Comparison of ENCODE assay signal across 2 cellular contexts in genomic region chr7:87475359-87476178, GRCh38.
TF ChIP-seq lines count a peak whose summit lies in the region.

Gene ABCB4 (minus strand): TSS chr7:87475680. CDS start chr7:87475465, 215 bp downstream.

TF ChIP-seq in K562, 482 proteins besides CTCF, POLR2A, EP300 and RAD21:
- TF ChIP-seq NBN (IDR thresholded peaks at IDR 0.05; ENCODE audit: low read depth) (no peak), TARDBP (IDR thresholded peaks at IDR 0.05) (no peak), LCOR (CRISPR knock-in tag; IDR thresholded peaks at IDR 0.05) (no peak), RBM17 (IDR thresholded peaks at IDR 0.05; ENCODE audit: borderline replicate concordance, low read depth, low read length) (no peak), JUNB (CRISPR knock-in tag; conservative IDR thresholded peaks at IDR 0.05) (no peak), E2F6 (IDR thresholded peaks at IDR 0.05; ENCODE audit: borderline replicate concordance in 1 of 2, extremely low read depth in 1 of 2, insufficient read depth in 1 of 2, insufficient read length in 1 of 2, low read depth in 1 of 2, low read length in 1 of 2, poor library complexity in 1 of 2, severe bottlenecking in 1 of 2) (peak in 1 of 2 experiments; percentile 41), DDX20 (tag; IDR thresholded peaks at IDR 0.05; ENCODE audit: low read depth) (no peak), ZNF766 (CRISPR knock-in tag; conservative IDR thresholded peaks at IDR 0.05) (no peak), CREB3L1 (IDR thresholded peaks at IDR 0.05; ENCODE audit: borderline replicate concordance, low read depth) (no peak)

TF ChIP-seq in HepG2, 621 proteins besides CTCF, POLR2A, EP300 and RAD21 (continues in another document):
- TF ChIP-seq ZFY (CRISPR knock-in tag; IDR thresholded peaks at IDR 0.05): peak; percentile 76
- no peak for TF ChIP-seq HOXA5 (CRISPR knock-in tag; IDR thresholded peaks at IDR 0.05)
- TF ChIP-seq ZNF142 (CRISPR knock-in tag; IDR thresholded peaks at IDR 0.05): no peak
- TF ChIP-seq HMG20A (CRISPR knock-in tag; IDR thresholded peaks at IDR 0.05; ENCODE audit: borderline replicate concordance): no peak
- TF ChIP-seq SOX13 (IDR thresholded peaks at IDR 0.05): no peak
- TF ChIP-seq SOX13 (CRISPR knock-in tag; conservative IDR thresholded peaks at IDR 0.05 in 1 of 2, IDR thresholded peaks at IDR 0.05 in 1 of 2): no peak
- TF ChIP-seq SPEN (CRISPR knock-in tag; IDR thresholded peaks at IDR 0.05; ENCODE audit: low read depth): no peak
- TF ChIP-seq ZNF569 (CRISPR knock-in tag; IDR thresholded peaks at IDR 0.05; ENCODE audit: borderline replicate concordance): no peak
- TF ChIP-seq ZNF672 (CRISPR knock-in tag; IDR thresholded peaks at IDR 0.05): no peak
- no peak for TF ChIP-seq AGO1 (IDR thresholded peaks at IDR 0.05; ENCODE audit: low read depth, low read length, poor library complexity, severe bottlenecking)
- TF ChIP-seq POGK (CRISPR knock-in tag; conservative IDR thresholded peaks at IDR 0.05): peak; percentile 78; the same call in 1 of the 2 replicates
- TF ChIP-seq ZKSCAN8 (CRISPR knock-in tag; IDR thresholded peaks at IDR 0.05; ENCODE audit: borderline replicate concordance): no peak
- TF ChIP-seq ZSCAN31 (CRISPR knock-in tag; IDR thresholded peaks at IDR 0.05; ENCODE audit: low read depth): peak; percentile 80
- no peak for TF ChIP-seq ZNF747 (CRISPR knock-in tag; IDR thresholded peaks at IDR 0.05; ENCODE audit: borderline replicate concordance)
- no peak for TF ChIP-seq SIX4 (CRISPR knock-in tag; IDR thresholded peaks at IDR 0.05)
- no peak for TF ChIP-seq YEATS2 (CRISPR knock-in tag; IDR thresholded peaks at IDR 0.05; ENCODE audit: borderline replicate concordance)
- TF ChIP-seq ZNF207 (IDR thresholded peaks at IDR 0.05; ENCODE audit: borderline replicate concordance): no peak
- TF ChIP-seq ZNF510 (CRISPR knock-in tag; IDR thresholded peaks at IDR 0.05; ENCODE audit: low read depth): no peak
- TF ChIP-seq ZFP36L1 (CRISPR knock-in tag; IDR thresholded peaks at IDR 0.05): no peak
- TF ChIP-seq HDAC1 (CRISPR knock-in tag; IDR thresholded peaks at IDR 0.05): peak; percentile 71
- TF ChIP-seq SNAI1 (CRISPR knock-in tag; IDR thresholded peaks at IDR 0.05; ENCODE audit: borderline replicate concordance): no peak
- TF ChIP-seq ZFP41 (CRISPR knock-in tag; IDR thresholded peaks at IDR 0.05; ENCODE audit: borderline replicate concordance): no peak
- TF ChIP-seq POLR2AphosphoS2 (IDR thresholded peaks at IDR 0.05; ENCODE audit: low read depth, low read length): no peak
- TF ChIP-seq ERF (CRISPR knock-in tag; IDR thresholded peaks at IDR 0.05): no peak
- TF ChIP-seq ZNF180 (CRISPR knock-in tag; IDR thresholded peaks at IDR 0.05; ENCODE audit: borderline replicate concordance, low read depth): no peak
- TF ChIP-seq ZNF451 (CRISPR knock-in tag; IDR thresholded peaks at IDR 0.05): no peak
- no peak for TF ChIP-seq ZNF362 (CRISPR knock-in tag; IDR thresholded peaks at IDR 0.05; ENCODE audit: borderline replicate concordance)
- TF ChIP-seq RBFOX2 (IDR thresholded peaks at IDR 0.05; ENCODE audit: low read depth, low read length): peak; percentile 98
- TF ChIP-seq ZNF225 (CRISPR knock-in tag; IDR thresholded peaks at IDR 0.05): peak; percentile 59; the same call in 1 of the 2 replicates
- TF ChIP-seq ZNF224 (CRISPR knock-in tag; IDR thresholded peaks at IDR 0.05): no peak
- TF ChIP-seq ZNF547 (CRISPR knock-in tag; IDR thresholded peaks at IDR 0.05): peak; percentile 85
- TF ChIP-seq ZSCAN22 (CRISPR knock-in tag; IDR thresholded peaks at IDR 0.05): no peak
- peak; percentile 49; the same call in 1 of the 2 replicates for TF ChIP-seq KMT2A (CRISPR knock-in tag; IDR thresholded peaks at IDR 0.05)
- no peak for TF ChIP-seq FOXP1 (IDR thresholded peaks at IDR 0.05)
- TF ChIP-seq FOXP1 (CRISPR knock-in tag; IDR thresholded peaks at IDR 0.05): no peak
- no peak for TF ChIP-seq MIXL1 (CRISPR knock-in tag; IDR thresholded peaks at IDR 0.05)
- TF ChIP-seq BORCS8-MEF2B (CRISPR knock-in tag; IDR thresholded peaks at IDR 0.05): 0 out of 2 replicates have a peak, but pooled peaks have one; percentile 63
- TF ChIP-seq ZNF788 (CRISPR knock-in tag; IDR thresholded peaks at IDR 0.05; ENCODE audit: borderline replicate concordance): no peak
- no peak for TF ChIP-seq KMT2B (CRISPR knock-in tag; IDR thresholded peaks at IDR 0.05)
- no peak for TF ChIP-seq MATR3 (CRISPR knock-in tag; IDR thresholded peaks at IDR 0.05)
- no peak for TF ChIP-seq MLLT10 (CRISPR knock-in tag; IDR thresholded peaks at IDR 0.05)
- TF ChIP-seq ZNF333 (CRISPR knock-in tag; IDR thresholded peaks at IDR 0.05; ENCODE audit: borderline replicate concordance): no peak
- TF ChIP-seq DPF2 (CRISPR knock-in tag; IDR thresholded peaks at IDR 0.05; ENCODE audit: borderline replicate concordance, low read depth): no peak
- TF ChIP-seq ZNF75D (CRISPR knock-in tag; IDR thresholded peaks at IDR 0.05; ENCODE audit: borderline replicate concordance): no peak
- 0 out of 2 replicates have a peak, but pooled peaks have one; percentile 40 for TF ChIP-seq TBX2 (CRISPR knock-in tag; IDR thresholded peaks at IDR 0.05; ENCODE audit: borderline replicate concordance)
- peak; percentile 39; the same call in 1 of the 2 replicates for TF ChIP-seq ZBTB20 (CRISPR knock-in tag; IDR thresholded peaks at IDR 0.05; ENCODE audit: borderline replicate concordance, low read depth)
- peak; percentile 51 for TF ChIP-seq ARID5B (CRISPR knock-in tag; IDR thresholded peaks at IDR 0.05)
- TF ChIP-seq GLMP (CRISPR knock-in tag; IDR thresholded peaks at IDR 0.05; ENCODE audit: borderline replicate concordance): no peak
- peak; percentile 67; the same call in 1 of the 2 replicates for TF ChIP-seq ZBTB7A (CRISPR knock-in tag; IDR thresholded peaks at IDR 0.05)
- TF ChIP-seq ZNF274 (CRISPR knock-in tag; IDR thresholded peaks at IDR 0.05): no peak
- TF ChIP-seq HNRNPLL (IDR thresholded peaks at IDR 0.05; ENCODE audit: low read depth, low read length, poor library complexity, severe bottlenecking): peak; percentile 37
- no peak for TF ChIP-seq HOXD1 (CRISPR knock-in tag; IDR thresholded peaks at IDR 0.05)
- no peak for TF ChIP-seq ZNF33A (CRISPR knock-in tag; IDR thresholded peaks at IDR 0.05; ENCODE audit: borderline replicate concordance)
- no peak for TF ChIP-seq WIZ (CRISPR knock-in tag; IDR thresholded peaks at IDR 0.05)
- no peak for TF ChIP-seq ZNF10 (CRISPR knock-in tag; IDR thresholded peaks at IDR 0.05; ENCODE audit: borderline replicate concordance, low read depth)
- no peak for TF ChIP-seq MAFF (IDR thresholded peaks at IDR 0.05; ENCODE audit: low read depth, low read length)
- no peak for TF ChIP-seq ZNF329 (CRISPR knock-in tag; IDR thresholded peaks at IDR 0.05; ENCODE audit: low read depth)
- TF ChIP-seq AGO2 (optimal IDR thresholded peaks at IDR 0.05; ENCODE audit: low read depth, low read length): peak; percentile 85
- 0 out of 2 replicates have a peak, but pooled peaks have one; percentile 8 for TF ChIP-seq FOXO1 (CRISPR knock-in tag; IDR thresholded peaks at IDR 0.05)
- peak; percentile 56; the same call in 1 of the 2 replicates for TF ChIP-seq ZNF766 (CRISPR knock-in tag; IDR thresholded peaks at IDR 0.05; ENCODE audit: borderline replicate concordance)
- TF ChIP-seq ATF7-NPFF (CRISPR knock-in tag; IDR thresholded peaks at IDR 0.05; ENCODE audit: low read depth): peak; percentile 70; the same call in 1 of the 2 replicates
